13 cellular contexts compared by ENCODE assay signal in genomic region chr5:59893061-59893435, GRCh38. TPM values are rescaled to one million over a fixed set of nuclear protein-coding genes. Genes with fewer than 3 reads are reported as not detected.
DNase-seq lines count a peak whose midpoint lies in the region; ATAC-seq and TF ChIP-seq lines count a peak whose summit lies in the region.
"Had no signal": no experiment of that assay in that cellular context is flagged by ENCODE, and none has a peak within 500 bp of the region (broad histone marks: within the 10 kb centered on the region; RNA-seq: fewer than 3 reads in every experiment).

No MANE protein-coding gene starts in this region.

- peaks cover 0 to 4% of the 10 kb centered on the region in 2 donors for H3K4me1 Mint-ChIP-seq in natural killer cell treated with Interleukin-12 subunit alpha and Interleukin-12 subunit beta and Interleukin-15 and Interleukin-18, amount 100 ng/mL, for 72 hours (ENCODE audit: low read depth in 2 of 2)
- H3K4me1 Mint-ChIP-seq in natural killer cell: peaks cover 0 to 5% of the 10 kb centered on the region in 2 donors
- H3K4me1 Mint-ChIP-seq in endodermal cell: peaks cover 11% of the 10 kb centered on the region
- H3K4me1 Mint-ChIP-seq in nephron progenitor cell: peaks cover 22% of the 10 kb centered on the region
- peaks cover 0 to 9% (median 6%) of the 10 kb centered on the region in 7 donors for H3K4me1 Mint-ChIP-seq in naive thymus-derived CD4-positive, alpha-beta T cell
- H3K4me1 Mint-ChIP-seq in activated CD4-positive, alpha-beta T cell treated with anti-CD3 and anti-CD28 coated beads, Interleukin-2, amount 10 ng/mL, durations not matched to agents 24 days and 14 days: no peaks in the 10 kb centered on the region
- H3K4me1 Mint-ChIP-seq: activated naive CD8-positive, alpha-beta T cell treated with anti-CD3 and anti-CD28 coated beads, Interleukin-2, amount 10 ng/mL, durations not matched to agents 7 days and 5 days had no signal

- H3K27me3 Mint-ChIP-seq in natural killer cell treated with Interleukin-12 subunit alpha and Interleukin-12 subunit beta and Interleukin-15 and Interleukin-18, amount 100 ng/mL, for 72 hours: peaks cover 41 to 45% of the 10 kb centered on the region in 2 donors
- H3K27me3 Mint-ChIP-seq in natural killer cell (ENCODE audit: low read depth in 2 of 2) (peaks cover 34 to 56% of the 10 kb centered on the region in 2 donors), endodermal cell (ENCODE audit: insufficient read depth) (peaks cover 72% of the 10 kb centered on the region), nephron progenitor cell (ENCODE audit: low read depth, poor library complexity) (peaks cover 90% of the 10 kb centered on the region)
- peaks cover 44 to 63% (median 55%) of the 10 kb centered on the region in 5 donors for H3K27me3 Mint-ChIP-seq in naive thymus-derived CD4-positive, alpha-beta T cell
- peaks cover 37% of the 10 kb centered on the region for H3K27me3 Mint-ChIP-seq in activated CD4-positive, alpha-beta T cell treated with anti-CD3 and anti-CD28 coated beads, Interleukin-2, amount 10 ng/mL, durations not matched to agents 24 days and 14 days

- WGBS in endodermal cell (ENCODE audit: insufficient coverage in 1 of 2, insufficient read length in 1 of 2), 2 experiments: 1% methylated on average over 35 of the region's 39 CpGs; no CpG with 5 or more reads in 1 of the 2 experiments
- 2% methylated on average over 39 of the region's 39 CpGs for WGBS in urinary bladder

- TF ChIP-seq CTCF in natural killer cell (IDR thresholded peaks at IDR 0.05) (no peak), endodermal cell (conservative IDR thresholded peaks at IDR 0.05) (no peak), nephron progenitor cell (IDR thresholded peaks at IDR 0.05) (no peak)

- H3K4me1 ChIP-seq in endodermal cell (ENCODE audit: control insufficient read depth, insufficient read depth, low read length) (peaks cover 3% of the 10 kb centered on the region), urinary bladder (ENCODE audit: insufficient read depth) (no peaks in the 10 kb centered on the region)
- no peaks in the 10 kb centered on the region for H3K4me1 ChIP-seq in naive thymus-derived CD4-positive, alpha-beta T cell (ENCODE audit: control insufficient read depth in 2 of 2, insufficient read depth in 2 of 2, low read length in 2 of 2)
- H3K4me1 ChIP-seq: SJCRH30 had no signal

- no peaks in the 10 kb centered on the region for H3K9me3 ChIP-seq in endodermal cell (ENCODE audit: control insufficient read depth, low read length)
- no peaks in the 10 kb centered on the region for H3K9me3 ChIP-seq in naive thymus-derived CD4-positive, alpha-beta T cell (ENCODE audit: control insufficient read depth in 2 of 3, low read length in 3 of 3)
- H3K9me3 ChIP-seq: left lung, SJCRH30 had no signal

- no peak overlapping the region for H3K9ac ChIP-seq in endodermal cell (ENCODE audit: extremely low read depth, low read length, poor library complexity, severe bottlenecking)

- POLR2A ChIA-PET in naive thymus-derived CD4-positive, alpha-beta T cell (lab: Charles Lee): no interaction called here

- H3K4me3 ChIP-seq in endodermal cell (ENCODE audit: low read length): peak overlapping the region; percentile 59
- peak overlapping the region; percentile 5 for H3K4me3 ChIP-seq in urinary bladder (ENCODE audit: low read depth, low read length)
- H3K4me3 ChIP-seq in naive thymus-derived CD4-positive, alpha-beta T cell (ENCODE audit: low read length): no peak overlapping the region
- H3K4me3 ChIP-seq: SJCRH30 had no signal

- ATAC-seq in natural killer cell treated with Interleukin-12 subunit alpha and Interleukin-12 subunit beta and Interleukin-15 and Interleukin-18, amount 100 ng/mL, for 72 hours: peak; percentile 24
- ATAC-seq in natural killer cell: no peak
- ATAC-seq in naive thymus-derived CD4-positive, alpha-beta T cell: no peak

- peaks cover 4% of the 10 kb centered on the region for H3K36me3 Mint-ChIP-seq in natural killer cell treated with Interleukin-12 subunit alpha and Interleukin-12 subunit beta and Interleukin-15 and Interleukin-18, amount 100 ng/mL, for 72 hours
- H3K36me3 Mint-ChIP-seq in natural killer cell: peaks cover 6% of the 10 kb centered on the region
- H3K36me3 Mint-ChIP-seq in endodermal cell (ENCODE audit: low read depth): no peaks in the 10 kb centered on the region
- no peaks in the 10 kb centered on the region for H3K36me3 Mint-ChIP-seq in nephron progenitor cell (ENCODE audit: low read depth)
- H3K36me3 Mint-ChIP-seq in naive thymus-derived CD4-positive, alpha-beta T cell: peaks cover 0 to 6% (median 0%) of the 10 kb centered on the region in 5 donors
- H3K36me3 Mint-ChIP-seq in activated CD4-positive, alpha-beta T cell treated with anti-CD3 and anti-CD28 coated beads, Interleukin-2, amount 10 ng/mL, durations not matched to agents 24 days and 14 days (ENCODE audit: low read depth): peaks cover 1% of the 10 kb centered on the region
- H3K36me3 Mint-ChIP-seq: activated naive CD8-positive, alpha-beta T cell treated with anti-CD3 and anti-CD28 coated beads, Interleukin-2, amount 10 ng/mL, durations not matched to agents 7 days and 5 days had no signal

- H3K27ac ChIP-seq in endodermal cell (ENCODE audit: low read depth, low read length) (no peak overlapping the region), urinary bladder (ENCODE audit: low read depth) (no peak overlapping the region)
- no peak overlapping the region for H3K27ac ChIP-seq in naive thymus-derived CD4-positive, alpha-beta T cell (ENCODE audit: low read depth, low read length)
- H3K27ac ChIP-seq: left lung, SJCRH30 had no signal

- CTCF ChIA-PET in naive thymus-derived CD4-positive, alpha-beta T cell (lab: Charles Lee): no interaction called here

- no peak for DNase-seq in natural killer cell treated with Interleukin-12 subunit alpha and Interleukin-12 subunit beta and Interleukin-15 and Interleukin-18, amount 100 ng/mL, for 72 hours (ENCODE audit: low spot score)
- DNase-seq in natural killer cell (no peak), endodermal cell (peak; percentile 74), nephron progenitor cell (no peak), NCI-H226 (no peak)
- no peak for DNase-seq in naive thymus-derived CD4-positive, alpha-beta T cell
- DNase-seq in activated CD4-positive, alpha-beta T cell treated with anti-CD3 and anti-CD28 coated beads, Interleukin-2, amount 10 ng/mL, durations not matched to agents 24 days and 14 days: no peak
- DNase-seq: activated naive CD8-positive, alpha-beta T cell treated with anti-CD3 and anti-CD28 coated beads, Interleukin-2, amount 10 ng/mL, durations not matched to agents 7 days and 5 days; DMS53; NCI-H510A treated with DMSO at 0.1 percent for 48 hours; SJCRH30 had no signal

- H3K36me3 ChIP-seq in endodermal cell (ENCODE audit: control insufficient read depth, insufficient read depth, low read length): no peaks in the 10 kb centered on the region
- no peaks in the 10 kb centered on the region for H3K36me3 ChIP-seq in urinary bladder (ENCODE audit: insufficient read depth)
- no peaks in the 10 kb centered on the region for H3K36me3 ChIP-seq in naive thymus-derived CD4-positive, alpha-beta T cell (ENCODE audit: control insufficient read depth in 2 of 3, insufficient read depth in 3 of 3, low read length in 3 of 3)
- H3K36me3 ChIP-seq: left lung, SJCRH30 had no signal

- intact Hi-C loops in natural killer cell (cut with micrococcal nuclease): no loop called here
- intact Hi-C loops in naive thymus-derived CD4-positive, alpha-beta T cell (cut with micrococcal nuclease): no loop called here
- intact Hi-C loops in activated CD4-positive, alpha-beta T cell treated with anti-CD3 and anti-CD28 coated beads, Interleukin-2, amount 10 ng/mL, durations not matched to agents 24 days and 14 days (cut with micrococcal nuclease): no loop called here

- H3K27me3 ChIP-seq in endodermal cell (ENCODE audit: control insufficient read depth, insufficient read depth, low read length, poor library complexity, severe bottlenecking): peaks cover 73% of the 10 kb centered on the region
- peaks cover 0 to 3% of the 10 kb centered on the region in 2 donors for H3K27me3 ChIP-seq in naive thymus-derived CD4-positive, alpha-beta T cell (ENCODE audit: control insufficient read depth in 2 of 2, insufficient read depth in 2 of 2, low read length in 2 of 2)
- H3K27me3 ChIP-seq: SJCRH30 had no signal

- H3K4me3 Mint-ChIP-seq in natural killer cell treated with Interleukin-12 subunit alpha and Interleukin-12 subunit beta and Interleukin-15 and Interleukin-18, amount 100 ng/mL, for 72 hours: no peak overlapping the region
- no peak overlapping the region for H3K4me3 Mint-ChIP-seq in natural killer cell
- peak overlapping the region; percentile 56 for H3K4me3 Mint-ChIP-seq in endodermal cell
- peak overlapping the region; percentile 69 for H3K4me3 Mint-ChIP-seq in nephron progenitor cell
- no peak overlapping the region for H3K4me3 Mint-ChIP-seq in naive thymus-derived CD4-positive, alpha-beta T cell
- H3K4me3 Mint-ChIP-seq in activated CD4-positive, alpha-beta T cell treated with anti-CD3 and anti-CD28 coated beads, Interleukin-2, amount 10 ng/mL, durations not matched to agents 24 days and 14 days: no peak overlapping the region
- H3K4me3 Mint-ChIP-seq: activated naive CD8-positive, alpha-beta T cell treated with anti-CD3 and anti-CD28 coated beads, Interleukin-2, amount 10 ng/mL, durations not matched to agents 7 days and 5 days had no signal

- H3K9me3 Mint-ChIP-seq in natural killer cell treated with Interleukin-12 subunit alpha and Interleukin-12 subunit beta and Interleukin-15 and Interleukin-18, amount 100 ng/mL, for 72 hours: peaks cover 2% of the 10 kb centered on the region
- H3K9me3 Mint-ChIP-seq in natural killer cell (peaks cover 0 to 3% of the 10 kb centered on the region in 2 donors), endodermal cell (no peaks in the 10 kb centered on the region), nephron progenitor cell (no peaks in the 10 kb centered on the region)
- peaks cover 0 to 8% (median 0%) of the 10 kb centered on the region in 11 donors for H3K9me3 Mint-ChIP-seq in naive thymus-derived CD4-positive, alpha-beta T cell
- no peaks in the 10 kb centered on the region for H3K9me3 Mint-ChIP-seq in activated CD4-positive, alpha-beta T cell treated with anti-CD3 and anti-CD28 coated beads, Interleukin-2, amount 10 ng/mL, durations not matched to agents 24 days and 14 days
- H3K9me3 Mint-ChIP-seq: activated naive CD8-positive, alpha-beta T cell treated with anti-CD3 and anti-CD28 coated beads, Interleukin-2, amount 10 ng/mL, durations not matched to agents 7 days and 5 days had no signal

- H3K27ac Mint-ChIP-seq in natural killer cell treated with Interleukin-12 subunit alpha and Interleukin-12 subunit beta and Interleukin-15 and Interleukin-18, amount 100 ng/mL, for 72 hours: no peak overlapping the region
- H3K27ac Mint-ChIP-seq in natural killer cell (no peak overlapping the region), endodermal cell (no peak overlapping the region), nephron progenitor cell (no peak overlapping the region)
- H3K27ac Mint-ChIP-seq in naive thymus-derived CD4-positive, alpha-beta T cell: no peak overlapping the region
- H3K27ac Mint-ChIP-seq in activated CD4-positive, alpha-beta T cell treated with anti-CD3 and anti-CD28 coated beads, Interleukin-2, amount 10 ng/mL, durations not matched to agents 24 days and 14 days: no peak overlapping the region
- H3K27ac Mint-ChIP-seq: activated naive CD8-positive, alpha-beta T cell treated with anti-CD3 and anti-CD28 coated beads, Interleukin-2, amount 10 ng/mL, durations not matched to agents 7 days and 5 days had no signal

RNA-seq across cellular contexts. Expression of gene PDE4D, which starts 0.5 kb away (rescaled TPM):
- total RNA-seq in natural killer cell treated with Interleukin-12 subunit alpha and Interleukin-12 subunit beta and Interleukin-15 and Interleukin-18, amount 100 ng/mL, for 72 hours: 10 to 100 TPM; 55.0 to 80.5 TPM
- 100 to 1,000 TPM; 109 to 170 (median 116) TPM for total RNA-seq in natural killer cell
- 10 to 100 TPM in 1 of 2 donors, 1 to 10 TPM in 1; 9.2 to 11.4 TPM for total RNA-seq in endodermal cell
- polyA plus RNA-seq in endodermal cell (2013, experiment 1 of 2): 10.6 TPM
- 14.3 TPM for polyA plus RNA-seq in endodermal cell (2013, experiment 2 of 2)
- 253 TPM for total RNA-seq in urinary bladder
- polyA plus RNA-seq in urinary bladder: 27.3 TPM
- total RNA-seq in naive thymus-derived CD4-positive, alpha-beta T cell: 100 to 1,000 TPM in 1 of 5 experiments, 10 to 100 TPM in 4; 35.2 to 102 (median 55.0) TPM
- polyA plus RNA-seq in naive thymus-derived CD4-positive, alpha-beta T cell: 1 to 10 TPM; 4.9 to 6.1 TPM
- 47.7 and 50.1 TPM in 2 replicates for total RNA-seq in activated CD4-positive, alpha-beta T cell treated with anti-CD3 and anti-CD28 coated beads, Interleukin-2, amount 10 ng/mL, durations not matched to agents 24 days and 14 days

Comparison
In these comparisons a context has a peak if more than half of its experiments do, and no peak if none do; other contexts are left out.
1. ATAC-seq: peak in natural killer cell treated with Interleukin-12 subunit alpha and Interleukin-12 subunit beta and Interleukin-15 and Interleukin-18, amount 100 ng/mL, for 72 hours (2 of 2); none in natural killer cell (0 of 3) and naive thymus-derived CD4-positive, alpha-beta T cell (single experiment).
2. H3K4me3 Mint-ChIP-seq: peak in endodermal cell (single experiment) and nephron progenitor cell (single experiment); none in natural killer cell treated with Interleukin-12 subunit alpha and Interleukin-12 subunit beta and Interleukin-15 and Interleukin-18, amount 100 ng/mL, for 72 hours (single experiment), natural killer cell (single experiment), naive thymus-derived CD4-positive, alpha-beta T cell (0 of 10) and activated CD4-positive, alpha-beta T cell treated with anti-CD3 and anti-CD28 coated beads, Interleukin-2, amount 10 ng/mL, durations not matched to agents 24 days and 14 days (single experiment).